In genomic region chr13:73365240-73365639, GRCh38 we compare ENCODE assay signal across 18 cellular contexts.
A peak's percentile ranks its signal among the peaks of the same experiment; 100 is the strongest.
DNase-seq lines count a peak whose midpoint lies in the region; ATAC-seq, FAIRE-seq and TF ChIP-seq lines count a peak whose summit lies in the region.
"Had no signal": no experiment of that assay in that cellular context is flagged by ENCODE, and none has a peak within 500 bp of the region (broad histone marks: within the 10 kb centered on the region; RNA-seq: fewer than 3 reads in every experiment).

No MANE protein-coding gene starts in this region.

- peak overlapping the region; percentile 43 for H3K27ac ChIP-seq in VCaP
- H3K27ac ChIP-seq: gastrocnemius medialis, sigmoid colon had no signal

- H3K27me3 Mint-ChIP-seq in chondrocyte (ENCODE audit: low read depth): peaks cover 15% of the 10 kb centered on the region
- H3K27me3 Mint-ChIP-seq in activated CD8-positive, alpha-beta memory T cell treated with anti-CD3 and anti-CD28 coated beads, Interleukin-2, amount 10 ng/mL, durations not matched to agents 7 days and 5 days: no peaks in the 10 kb centered on the region

- intact Hi-C loops in sciatic nerve (cut with DNase I): no loop called here

- TF ChIP-seq CTCF in VCaP (conservative IDR thresholded peaks at IDR 0.05) (no peak), chondrocyte (IDR thresholded peaks at IDR 0.05) (no peak)

- no peak overlapping the region for H3K4me3 Mint-ChIP-seq in chondrocyte (ENCODE audit: unreplicated experiment)
- H3K4me3 Mint-ChIP-seq in activated CD8-positive, alpha-beta memory T cell treated with anti-CD3 and anti-CD28 coated beads, Interleukin-2, amount 10 ng/mL, durations not matched to agents 7 days and 5 days: no peak overlapping the region
- H3K4me3 Mint-ChIP-seq: activated naive CD8-positive, alpha-beta T cell treated with anti-CD3 and anti-CD28 coated beads, Interleukin-2, amount 10 ng/mL, durations not matched to agents 7 days and 5 days had no signal

- no peaks in the 10 kb centered on the region for H3K36me3 Mint-ChIP-seq in chondrocyte (ENCODE audit: low read depth)
- H3K36me3 Mint-ChIP-seq in activated CD8-positive, alpha-beta memory T cell treated with anti-CD3 and anti-CD28 coated beads, Interleukin-2, amount 10 ng/mL, durations not matched to agents 7 days and 5 days: no peaks in the 10 kb centered on the region
- H3K36me3 Mint-ChIP-seq: activated naive CD8-positive, alpha-beta T cell treated with anti-CD3 and anti-CD28 coated beads, Interleukin-2, amount 10 ng/mL, durations not matched to agents 7 days and 5 days had no signal

- DNase-seq in DMS79 (lab: John Stamatoyannopoulos, UW) (peak; percentile 77), NCI-H2029 (lab: John Stamatoyannopoulos, UW) (peak; percentile 57), myocyte (ENCODE audit: low read depth) (peak; percentile 7), urothelium cell line (ENCODE audit: low spot score) (no peak), chondrocyte (ENCODE audit: low spot score) (no peak), sciatic nerve (ENCODE audit: low spot score) (no peak)
- DNase-seq in activated CD8-positive, alpha-beta memory T cell treated with anti-CD3 and anti-CD28 coated beads, Interleukin-2, amount 10 ng/mL, durations not matched to agents 7 days and 5 days: no peak
- DNase-seq: activated CD4-positive, alpha-beta T cell treated with anti-CD3 and anti-CD28 coated beads, Interleukin-2, amount 50 U/mL, for 4 hours; activated naive CD8-positive, alpha-beta T cell treated with anti-CD3 and anti-CD28 coated beads, Interleukin-2, amount 10 ng/mL, durations not matched to agents 7 days and 5 days; activated T-cell treated with anti-CD3 and anti-CD28 coated beads, Interleukin-2, amount 50 U/mL, for 48 hours; BE2C; central memory CD4-positive, alpha-beta T cell; gastrocnemius medialis; H7; sigmoid colon had no signal

- H3K27ac Mint-ChIP-seq in chondrocyte (ENCODE audit: unreplicated experiment): no peak overlapping the region
- H3K27ac Mint-ChIP-seq in activated CD8-positive, alpha-beta memory T cell treated with anti-CD3 and anti-CD28 coated beads, Interleukin-2, amount 10 ng/mL, durations not matched to agents 7 days and 5 days: no peak overlapping the region
- H3K27ac Mint-ChIP-seq: activated naive CD8-positive, alpha-beta T cell treated with anti-CD3 and anti-CD28 coated beads, Interleukin-2, amount 10 ng/mL, durations not matched to agents 7 days and 5 days had no signal

- CTCF ChIA-PET in activated CD8-positive, alpha-beta memory T cell treated with anti-CD3 and anti-CD28 coated beads, Interleukin-2, amount 10 ng/mL, durations not matched to agents 7 days and 5 days (lab: Charles Lee): no interaction called here

- H3K9me3 Mint-ChIP-seq in chondrocyte (ENCODE audit: low read depth): no peaks in the 10 kb centered on the region
- no peaks in the 10 kb centered on the region for H3K9me3 Mint-ChIP-seq in activated CD8-positive, alpha-beta memory T cell treated with anti-CD3 and anti-CD28 coated beads, Interleukin-2, amount 10 ng/mL, durations not matched to agents 7 days and 5 days (ENCODE audit: low read depth)
- H3K9me3 Mint-ChIP-seq: activated naive CD8-positive, alpha-beta T cell treated with anti-CD3 and anti-CD28 coated beads, Interleukin-2, amount 10 ng/mL, durations not matched to agents 7 days and 5 days had no signal

- H3K4me1 Mint-ChIP-seq in chondrocyte (ENCODE audit: low read depth): no peaks in the 10 kb centered on the region
- no peaks in the 10 kb centered on the region for H3K4me1 Mint-ChIP-seq in activated CD8-positive, alpha-beta memory T cell treated with anti-CD3 and anti-CD28 coated beads, Interleukin-2, amount 10 ng/mL, durations not matched to agents 7 days and 5 days
- H3K4me1 Mint-ChIP-seq: activated naive CD8-positive, alpha-beta T cell treated with anti-CD3 and anti-CD28 coated beads, Interleukin-2, amount 10 ng/mL, durations not matched to agents 7 days and 5 days had no signal

- FAIRE-seq in urothelium cell line (lab: Jason Lieb, UNC): no peak
- FAIRE-seq: endometrium, HepG2 had no signal

- no peak for ATAC-seq in activated CD8-positive, alpha-beta memory T cell treated with anti-CD3 and anti-CD28 coated beads, Interleukin-2, amount 10 ng/mL, durations not matched to agents 7 days and 5 days
- no peak for ATAC-seq in sciatic nerve
- ATAC-seq: HepG2 had no signal

Comparison
In these comparisons a context has a peak if more than half of its experiments do, and no peak if none do; other contexts are left out.
1. DNase-seq: peak in DMS79 (single experiment), NCI-H2029 (single experiment) and myocyte (single experiment); none in urothelium cell line (single experiment), chondrocyte (single experiment), activated CD8-positive, alpha-beta memory T cell treated with anti-CD3 and anti-CD28 coated beads, Interleukin-2, amount 10 ng/mL, durations not matched to agents 7 days and 5 days (single experiment) and sciatic nerve (single experiment).